In the genomic region with DNA sequence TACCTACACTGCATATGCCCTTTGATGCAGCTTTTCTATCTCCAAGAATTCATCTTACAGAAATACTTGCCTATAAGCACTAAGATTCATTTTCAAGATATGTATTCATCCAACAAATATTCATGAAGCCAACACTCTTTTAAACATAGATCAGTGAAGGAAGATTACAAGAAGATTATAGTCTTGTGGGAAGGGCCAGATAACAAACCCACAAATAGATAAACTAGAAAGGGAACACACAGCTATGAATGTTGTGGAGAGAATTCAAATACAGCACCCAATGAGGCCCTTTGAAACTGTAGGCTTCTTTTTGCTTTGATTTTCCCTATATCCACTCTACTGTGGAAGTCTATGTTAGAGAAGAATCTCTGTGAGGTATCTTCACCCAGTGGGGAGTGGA, we compare ENCODE assay signal across 33 cellular contexts.
"Had no signal": no experiment of that assay in that cellular context is flagged by ENCODE, and none has a peak within 500 bp of the region (broad histone marks: within the 10 kb centered on the region; RNA-seq: fewer than 3 reads in every experiment).

No MANE protein-coding gene starts in this region.

- H3K4me1 ChIP-seq: adrenal gland, body of pancreas, breast epithelium, colonic mucosa, esophagus squamous epithelium had no signal

- H3K27ac Mint-ChIP-seq: activated CD4-positive, alpha-beta memory T cell treated with anti-CD3 and anti-CD28 coated beads for 36 hours; activated CD4-positive, alpha-beta T cell treated with anti-CD3 and anti-CD28 coated beads for 36 hours; activated CD4-positive, alpha-beta T cell treated with anti-CD3 and anti-CD28 coated beads, Interleukin-2, amount 10 ng/mL, durations not matched to agents 24 days and 14 days; activated CD8-positive, alpha-beta memory T cell treated with anti-CD3 and anti-CD28 coated beads, Interleukin-2, amount 10 ng/mL, durations not matched to agents 7 days and 5 days; activated CD8-positive, alpha-beta T cell treated with anti-CD3 and anti-CD28 coated beads, Interleukin-2, amount 10 ng/mL, durations not matched to agents 7 days and 5 days; activated naive CD4-positive, alpha-beta T cell treated with anti-CD3 and anti-CD28 coated beads for 36 hours; activated naive CD4-positive, alpha-beta T cell treated with anti-CD3 and anti-CD28 coated beads, Interleukin-2, amount 50 U/mL, for 24 hours; activated naive CD8-positive, alpha-beta T cell treated with anti-CD3 and anti-CD28 coated beads for 36 hours; activated naive CD8-positive, alpha-beta T cell treated with anti-CD3 and anti-CD28 coated beads, Interleukin-2, amount 50 U/mL, for 24 hours; activated T-helper 1 cell treated with anti-CD3 and anti-CD28 coated beads, Interleukin-12 subunit alpha, Interleukin-12 subunit beta, Interleukin-2, Interleukin-4 antibody, amounts not matched to agents 30 ng/mL and 10 ng/mL and 1 ng/mL, durations not matched to agents 14 hours and 24 hours and 36 hours; activated T-helper 2 cell treated with anti-CD3 and anti-CD28 coated beads, Interferon-gamma antibody, Interleukin-2, Interleukin-4, amounts not matched to agents 10 μg/mL and 5 μg/mL and 100 μg/mL, durations not matched to agents 14 hours and 24 hours and 36 hours had no signal

- H3K27me3 Mint-ChIP-seq: activated naive CD4-positive, alpha-beta T cell treated with anti-CD3 and anti-CD28 coated beads, Interleukin-2, amount 50 U/mL, for 24 hours; activated naive CD8-positive, alpha-beta T cell treated with anti-CD3 and anti-CD28 coated beads for 36 hours; activated naive CD8-positive, alpha-beta T cell treated with anti-CD3 and anti-CD28 coated beads, Interleukin-2, amount 50 U/mL, for 24 hours had no signal

- H3K4me3 Mint-ChIP-seq: activated CD4-positive, alpha-beta memory T cell treated with anti-CD3 and anti-CD28 coated beads for 36 hours; activated CD4-positive, alpha-beta T cell treated with anti-CD3 and anti-CD28 coated beads for 36 hours; activated CD4-positive, alpha-beta T cell treated with anti-CD3 and anti-CD28 coated beads, Interleukin-2, amount 10 ng/mL, durations not matched to agents 24 days and 14 days; activated CD8-positive, alpha-beta memory T cell treated with anti-CD3 and anti-CD28 coated beads, Interleukin-2, amount 10 ng/mL, durations not matched to agents 7 days and 5 days; activated CD8-positive, alpha-beta T cell treated with anti-CD3 and anti-CD28 coated beads, Interleukin-2, amount 10 ng/mL, durations not matched to agents 7 days and 5 days; activated naive CD4-positive, alpha-beta T cell treated with anti-CD3 and anti-CD28 coated beads for 36 hours; activated naive CD4-positive, alpha-beta T cell treated with anti-CD3 and anti-CD28 coated beads, Interleukin-2, amount 50 U/mL, for 24 hours; activated naive CD8-positive, alpha-beta T cell treated with anti-CD3 and anti-CD28 coated beads for 36 hours; activated naive CD8-positive, alpha-beta T cell treated with anti-CD3 and anti-CD28 coated beads, Interleukin-2, amount 50 U/mL, for 24 hours; activated T-helper 1 cell treated with anti-CD3 and anti-CD28 coated beads, Interleukin-12 subunit alpha, Interleukin-12 subunit beta, Interleukin-2, Interleukin-4 antibody, amounts not matched to agents 30 ng/mL and 10 ng/mL and 1 ng/mL, durations not matched to agents 14 hours and 24 hours and 36 hours had no signal

- H3K4me3 ChIP-seq: adrenal gland, body of pancreas, breast epithelium, cardiac muscle cell, colonic mucosa, esophagus squamous epithelium had no signal

- ATAC-seq: activated CD4-positive, alpha-beta T cell treated with anti-CD3 and anti-CD28 coated beads for 36 hours; activated CD8-positive, alpha-beta memory T cell treated with anti-CD3 and anti-CD28 coated beads, Interleukin-2, amount 10 ng/mL, durations not matched to agents 7 days and 5 days; activated CD8-positive, alpha-beta T cell treated with anti-CD3 and anti-CD28 coated beads, Interleukin-2, amount 10 ng/mL, durations not matched to agents 7 days and 5 days; activated naive CD8-positive, alpha-beta T cell treated with anti-CD3 and anti-CD28 coated beads, Interleukin-2, amount 50 U/mL, for 24 hours; body of pancreas had no signal

- H3K9me3 ChIP-seq: adrenal gland, body of pancreas, breast epithelium, colonic mucosa, esophagus squamous epithelium had no signal

- H3K4me1 Mint-ChIP-seq: activated CD4-positive, alpha-beta T cell treated with anti-CD3 and anti-CD28 coated beads for 36 hours; activated CD4-positive, alpha-beta T cell treated with anti-CD3 and anti-CD28 coated beads, Interleukin-2, amount 10 ng/mL, durations not matched to agents 24 days and 14 days; activated CD8-positive, alpha-beta memory T cell treated with anti-CD3 and anti-CD28 coated beads, Interleukin-2, amount 10 ng/mL, durations not matched to agents 7 days and 5 days; activated naive CD4-positive, alpha-beta T cell treated with anti-CD3 and anti-CD28 coated beads, Interleukin-2, amount 50 U/mL, for 24 hours; activated naive CD8-positive, alpha-beta T cell treated with anti-CD3 and anti-CD28 coated beads for 36 hours; activated naive CD8-positive, alpha-beta T cell treated with anti-CD3 and anti-CD28 coated beads, Interleukin-2, amount 50 U/mL, for 24 hours had no signal

- H3K36me3 Mint-ChIP-seq: activated CD4-positive, alpha-beta memory T cell treated with anti-CD3 and anti-CD28 coated beads for 36 hours; activated naive CD4-positive, alpha-beta T cell treated with anti-CD3 and anti-CD28 coated beads, Interleukin-2, amount 50 U/mL, for 24 hours; activated naive CD8-positive, alpha-beta T cell treated with anti-CD3 and anti-CD28 coated beads for 36 hours had no signal

- H3K27me3 ChIP-seq: adrenal gland, body of pancreas, breast epithelium, cardiac muscle cell, colonic mucosa, esophagus squamous epithelium had no signal

- H3K36me3 ChIP-seq: adrenal gland, breast epithelium, cardiac muscle cell, colonic mucosa, esophagus squamous epithelium had no signal

- H3K9me3 Mint-ChIP-seq: activated CD4-positive, alpha-beta memory T cell treated with anti-CD3 and anti-CD28 coated beads for 36 hours; activated naive CD4-positive, alpha-beta T cell treated with anti-CD3 and anti-CD28 coated beads for 36 hours; activated naive CD8-positive, alpha-beta T cell treated with anti-CD3 and anti-CD28 coated beads for 36 hours; activated T-helper 1 cell treated with anti-CD3 and anti-CD28 coated beads, Interleukin-12 subunit alpha, Interleukin-12 subunit beta, Interleukin-2, Interleukin-4 antibody, amounts not matched to agents 30 ng/mL and 10 ng/mL and 1 ng/mL, durations not matched to agents 14 hours and 24 hours and 36 hours; activated T-helper 2 cell treated with anti-CD3 and anti-CD28 coated beads, Interferon-gamma antibody, Interleukin-2, Interleukin-4, amounts not matched to agents 10 μg/mL and 5 μg/mL and 100 μg/mL, durations not matched to agents 14 hours and 24 hours and 36 hours had no signal

- FAIRE-seq: endometrium, endothelial cell of umbilical vein, frontal cortex had no signal

- H3K27ac ChIP-seq: adrenal gland, body of pancreas, breast epithelium, cardiac muscle cell, colonic mucosa, epithelial cell of prostate, esophagus squamous epithelium had no signal

- DNase-seq: activated CD4-positive, alpha-beta memory T cell treated with anti-CD3 and anti-CD28 coated beads for 36 hours; activated CD4-positive, alpha-beta T cell treated with anti-CD3 and anti-CD28 coated beads for 36 hours; activated CD4-positive, alpha-beta T cell treated with anti-CD3 and anti-CD28 coated beads, Interleukin-2, amount 10 ng/mL, durations not matched to agents 24 days and 14 days; activated CD4-positive, CD25-positive, alpha-beta regulatory T cell; activated CD4-positive, CD25-positive, alpha-beta regulatory T cell treated with anti-CD3 and anti-CD28 coated beads, Interleukin-2, amount 50 U/mL, for 72 hours; activated CD8-positive, alpha-beta memory T cell treated with anti-CD3 and anti-CD28 coated beads, Interleukin-2, amount 10 ng/mL, durations not matched to agents 7 days and 5 days; activated CD8-positive, alpha-beta memory T cell treated with anti-CD3 and anti-CD28 coated beads, Interleukin-2, amount 50 U/mL, for 4 hours; activated CD8-positive, alpha-beta T cell treated with anti-CD3 and anti-CD28 coated beads, Interleukin-2, amount 10 ng/mL, durations not matched to agents 7 days and 5 days; activated effector memory CD4-positive, alpha-beta T cell treated with anti-CD3 and anti-CD28 coated beads, Interleukin-2, amount 50 U/mL, for 16 hours; activated naive CD4-positive, alpha-beta T cell treated with anti-CD3 and anti-CD28 coated beads for 36 hours; activated naive CD8-positive, alpha-beta T cell treated with anti-CD3 and anti-CD28 coated beads for 36 hours; activated naive CD8-positive, alpha-beta T cell treated with anti-CD3 and anti-CD28 coated beads, Interleukin-2, amount 50 U/mL, for 24 hours; activated T-cell treated with anti-CD3 and anti-CD28 coated beads, Interleukin-2, amount 50 U/mL, for 1 hour; activated T-cell treated with anti-CD3 and anti-CD28 coated beads, Interleukin-2, amount 50 U/mL, for 48 hours; adrenal gland; body of pancreas; central memory CD4-positive, alpha-beta T cell; cerebellar nuclear complex; colonic mucosa; effector CD8-positive, alpha-beta T cell; esophagus squamous epithelium; foreskin fibroblast; head of caudate nucleus; T-helper 2 cell had no signal
